25 cellular contexts compared by ENCODE assay signal in the genomic region with DNA sequence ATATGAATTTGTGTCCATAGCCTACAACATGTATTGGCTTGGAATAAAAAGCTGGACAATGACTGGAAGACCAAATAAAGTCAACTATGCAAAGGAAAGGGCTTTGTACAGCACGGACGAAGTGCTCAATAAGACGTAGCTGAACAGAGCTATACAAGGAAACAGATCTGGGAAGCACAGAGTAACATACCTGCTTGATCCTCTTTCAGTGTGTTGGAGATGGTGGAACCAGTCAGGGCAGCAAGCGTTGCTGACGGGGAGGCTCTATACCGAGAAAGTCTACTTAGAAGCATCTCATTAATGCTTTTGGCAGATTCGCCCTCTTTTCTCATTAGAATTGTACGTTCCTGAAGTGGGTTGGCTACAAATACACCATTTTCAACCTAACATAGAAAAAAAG.
"Had no signal": no experiment of that assay in that cellular context is flagged by ENCODE, and none has a peak within 500 bp of the region (broad histone marks: within the 10 kb centered on the region; RNA-seq: fewer than 3 reads in every experiment).

No MANE protein-coding gene starts in this region.

- DNase-seq: activated CD4-positive, alpha-beta T cell treated with anti-CD3 and anti-CD28 coated beads, Interleukin-2, amount 10 ng/mL, durations not matched to agents 7 days and 5 days; activated CD8-positive, alpha-beta memory T cell treated with anti-CD3 and anti-CD28 coated beads, Interleukin-2, amount 10 ng/mL, durations not matched to agents 7 days and 5 days; activated CD8-positive, alpha-beta T cell treated with anti-CD3 and anti-CD28 coated beads for 36 hours; activated effector memory CD4-positive, alpha-beta T cell treated with anti-CD3 and anti-CD28 coated beads, Interleukin-2, amount 50 U/mL, for 16 hours; activated naive CD4-positive, alpha-beta T cell treated with anti-CD3 and anti-CD28 coated beads, Interleukin-2, amount 10 ng/mL, durations not matched to agents 7 days and 5 days; activated naive CD8-positive, alpha-beta T cell treated with anti-CD3 and anti-CD28 coated beads, Interleukin-2, amount 50 U/mL, for 24 hours; activated T-cell treated with anti-CD3 and anti-CD28 coated beads for 4 hours; effector CD8-positive, alpha-beta T cell; erythroblast; foreskin melanocyte; hypothalamus; mesendoderm; mucosa of descending colon; naive B cell; retina; sigmoid colon; stimulated activated CD4-positive, alpha-beta T cell treated with anti-CD3 and anti-CD28 coated beads, Interleukin-2, amount 100 ng/mL, for 48 hours; stimulated activated CD8-positive, alpha-beta memory T cell treated with anti-CD3 and anti-CD28 coated beads, Interleukin-4, amount 100 ng/mL, for 48 hours; stimulated activated naive B cell treated with anti-CD40 and anti-IgM and Interleukin-4, amounts not matched to agents 10 μg/mL and 1 μg/mL and 100 μg/mL, for 72 hours; T-helper 17 cell had no signal

- H3K27ac Mint-ChIP-seq: activated CD4-positive, alpha-beta T cell treated with anti-CD3 and anti-CD28 coated beads, Interleukin-2, amount 10 ng/mL, durations not matched to agents 7 days and 5 days; activated CD8-positive, alpha-beta memory T cell treated with anti-CD3 and anti-CD28 coated beads, Interleukin-2, amount 10 ng/mL, durations not matched to agents 7 days and 5 days; activated CD8-positive, alpha-beta T cell treated with anti-CD3 and anti-CD28 coated beads for 36 hours; activated naive CD4-positive, alpha-beta T cell treated with anti-CD3 and anti-CD28 coated beads, Interleukin-2, amount 10 ng/mL, durations not matched to agents 7 days and 5 days; activated naive CD8-positive, alpha-beta T cell treated with anti-CD3 and anti-CD28 coated beads, Interleukin-2, amount 50 U/mL, for 24 hours; dendritic cell treated with granulocyte-macrophage colony-stimulating factor and Interleukin-4, amounts not matched to agents 40 ng/mL and 50 ng/mL, for 4 days; stimulated activated naive B cell treated with anti-CD40 and anti-IgM and Interleukin-4, amounts not matched to agents 10 μg/mL and 1 μg/mL and 100 μg/mL, for 72 hours; T-helper 17 cell had no signal

- H3K36me3 ChIP-seq: vagina had no signal

- H3K9me3 ChIP-seq: mucosa of descending colon, sigmoid colon, vagina had no signal

- ATAC-seq: activated CD4-positive, CD25-positive, alpha-beta regulatory T cell treated with anti-CD3 and anti-CD28 coated beads, Interleukin-2, amount 50 U/mL, for 24 hours; activated CD8-positive, alpha-beta memory T cell treated with anti-CD3 and anti-CD28 coated beads, Interleukin-2, amount 10 ng/mL, durations not matched to agents 7 days and 5 days; activated CD8-positive, alpha-beta T cell treated with anti-CD3 and anti-CD28 coated beads for 36 hours; activated naive CD8-positive, alpha-beta T cell treated with anti-CD3 and anti-CD28 coated beads, Interleukin-2, amount 50 U/mL, for 24 hours; mucosa of descending colon; stimulated activated naive B cell treated with anti-CD40 and anti-IgM and Interleukin-4, amounts not matched to agents 10 μg/mL and 1 μg/mL and 100 μg/mL, for 72 hours; T-helper 17 cell had no signal

- H3K4me1 Mint-ChIP-seq: activated CD4-positive, alpha-beta T cell treated with anti-CD3 and anti-CD28 coated beads, Interleukin-2, amount 10 ng/mL, durations not matched to agents 7 days and 5 days; activated CD8-positive, alpha-beta memory T cell treated with anti-CD3 and anti-CD28 coated beads, Interleukin-2, amount 10 ng/mL, durations not matched to agents 7 days and 5 days; activated naive CD4-positive, alpha-beta T cell treated with anti-CD3 and anti-CD28 coated beads, Interleukin-2, amount 10 ng/mL, durations not matched to agents 7 days and 5 days; neural crest cell had no signal

- H3K27me3 Mint-ChIP-seq: activated CD4-positive, alpha-beta T cell treated with anti-CD3 and anti-CD28 coated beads, Interleukin-2, amount 10 ng/mL, durations not matched to agents 7 days and 5 days; activated CD8-positive, alpha-beta memory T cell treated with anti-CD3 and anti-CD28 coated beads, Interleukin-2, amount 10 ng/mL, durations not matched to agents 7 days and 5 days; activated CD8-positive, alpha-beta T cell treated with anti-CD3 and anti-CD28 coated beads for 36 hours; activated naive CD4-positive, alpha-beta T cell treated with anti-CD3 and anti-CD28 coated beads, Interleukin-2, amount 10 ng/mL, durations not matched to agents 7 days and 5 days; activated naive CD8-positive, alpha-beta T cell treated with anti-CD3 and anti-CD28 coated beads, Interleukin-2, amount 50 U/mL, for 24 hours; dendritic cell treated with granulocyte-macrophage colony-stimulating factor and Interleukin-4, amounts not matched to agents 40 ng/mL and 50 ng/mL, for 4 days; naive B cell; stimulated activated naive B cell treated with anti-CD40 and anti-IgM and Interleukin-4, amounts not matched to agents 10 μg/mL and 1 μg/mL and 100 μg/mL, for 72 hours; T-helper 17 cell; type B pancreatic cell had no signal

- H3K9me3 Mint-ChIP-seq: activated CD4-positive, alpha-beta T cell treated with anti-CD3 and anti-CD28 coated beads, Interleukin-2, amount 10 ng/mL, durations not matched to agents 7 days and 5 days; activated CD8-positive, alpha-beta T cell treated with anti-CD3 and anti-CD28 coated beads for 36 hours; activated naive CD4-positive, alpha-beta T cell treated with anti-CD3 and anti-CD28 coated beads, Interleukin-2, amount 10 ng/mL, durations not matched to agents 7 days and 5 days; activated naive CD8-positive, alpha-beta T cell treated with anti-CD3 and anti-CD28 coated beads, Interleukin-2, amount 50 U/mL, for 24 hours; dendritic cell treated with granulocyte-macrophage colony-stimulating factor and Interleukin-4, amounts not matched to agents 40 ng/mL and 50 ng/mL, for 4 days; naive B cell; neural crest cell; stimulated activated naive B cell treated with anti-CD40 and anti-IgM and Interleukin-4, amounts not matched to agents 10 μg/mL and 1 μg/mL and 100 μg/mL, for 72 hours; type B pancreatic cell had no signal

- H3K4me3 ChIP-seq: mucosa of descending colon, sigmoid colon, vagina had no signal

- H3K27ac ChIP-seq: sigmoid colon, vagina had no signal

- H3K4me3 Mint-ChIP-seq: activated CD4-positive, alpha-beta T cell treated with anti-CD3 and anti-CD28 coated beads, Interleukin-2, amount 10 ng/mL, durations not matched to agents 7 days and 5 days; activated CD8-positive, alpha-beta memory T cell treated with anti-CD3 and anti-CD28 coated beads, Interleukin-2, amount 10 ng/mL, durations not matched to agents 7 days and 5 days; activated CD8-positive, alpha-beta T cell treated with anti-CD3 and anti-CD28 coated beads for 36 hours; activated naive CD4-positive, alpha-beta T cell treated with anti-CD3 and anti-CD28 coated beads, Interleukin-2, amount 10 ng/mL, durations not matched to agents 7 days and 5 days; activated naive CD8-positive, alpha-beta T cell treated with anti-CD3 and anti-CD28 coated beads, Interleukin-2, amount 50 U/mL, for 24 hours; dendritic cell treated with granulocyte-macrophage colony-stimulating factor and Interleukin-4, amounts not matched to agents 40 ng/mL and 50 ng/mL, for 4 days; naive B cell; neural crest cell; stimulated activated naive B cell treated with anti-CD40 and anti-IgM and Interleukin-4, amounts not matched to agents 10 μg/mL and 1 μg/mL and 100 μg/mL, for 72 hours; T-helper 17 cell; type B pancreatic cell had no signal

- H3K27me3 ChIP-seq: sigmoid colon, vagina had no signal
